Comparison of ENCODE assay signal across 7 cellular contexts in the genomic region with DNA sequence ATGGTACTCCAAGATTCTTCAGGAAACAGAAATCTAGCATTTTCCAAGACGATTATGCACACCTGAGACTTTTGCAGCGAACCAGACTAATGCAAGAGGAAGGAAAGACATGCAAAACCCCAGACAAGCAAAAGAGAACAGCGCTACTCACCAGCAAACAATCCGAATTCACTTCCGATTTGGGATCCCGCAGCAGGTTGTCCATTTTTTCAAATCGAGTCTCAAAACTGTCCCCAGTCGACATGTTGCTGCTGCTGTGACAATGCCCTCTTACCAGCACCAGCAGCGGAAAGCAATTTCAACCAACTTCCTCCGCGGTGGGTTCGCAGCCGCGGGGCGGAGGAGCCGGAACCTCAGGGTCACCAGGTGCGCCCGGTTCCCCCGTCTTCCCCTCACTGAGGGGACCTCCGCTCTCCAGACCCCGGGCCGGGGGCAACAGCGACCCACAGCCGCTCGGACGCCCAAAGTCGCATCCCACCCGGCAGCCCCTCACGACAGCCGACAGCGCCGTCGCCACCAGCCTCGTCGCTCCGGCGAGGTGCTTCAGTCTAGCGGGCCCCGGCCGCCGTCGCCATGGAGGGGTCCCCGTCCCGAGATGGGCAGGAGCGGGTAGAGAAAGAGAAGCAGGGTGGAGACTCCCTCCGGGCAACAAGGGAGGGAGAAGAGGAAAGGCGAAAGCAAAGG. TPM values are rescaled to one million over a fixed set of nuclear protein-coding genes. Genes with fewer than 3 reads are reported as not detected.
DNase-seq lines count a peak whose midpoint lies in the region; ATAC-seq lines count a peak whose summit lies in the region.

No MANE protein-coding gene starts in this region.

- H3K9me3 Mint-ChIP-seq in effector memory CD8-positive, alpha-beta T cell: no peaks in the 10 kb centered on the region

- DNase-seq in NCI-H2171 treated with DMSO at 0.1 percent for 48 hours (lab: John Stamatoyannopoulos, UW) (peak; percentile 52), mesenteric fat pad (ENCODE audit: low spot score) (peak; percentile 91)
- peak; percentile 22 to 47 for DNase-seq in activated CD8-positive, alpha-beta memory T cell treated with anti-CD3 and anti-CD28 coated beads for 1 hour (ENCODE audit: extremely low read depth in 1 of 2, low read depth in 1 of 2)
- peak; percentile 62 to 67 (median 65) for DNase-seq in effector memory CD8-positive, alpha-beta T cell
- DNase-seq in stimulated activated CD8-positive, alpha-beta memory T cell treated with anti-CD3 and anti-CD28 coated beads, Interleukin-2, amount 100 ng/mL, for 1 hour (ENCODE audit: low read depth in 2 of 2): peak; percentile 39 to 42

- H3K4me1 Mint-ChIP-seq in effector memory CD8-positive, alpha-beta T cell (ENCODE audit: low read depth in 2 of 2): peaks cover 20 to 21% of the 10 kb centered on the region in 2 donors

- H3K27me3 Mint-ChIP-seq in effector memory CD8-positive, alpha-beta T cell: no peaks in the 10 kb centered on the region

- H3K4me3 Mint-ChIP-seq in effector memory CD8-positive, alpha-beta T cell: no peak overlapping the region

- ATAC-seq in GM18519 (IDR thresholded peaks at IDR 0.05; ENCODE audit: low FRiP score, unreplicated experiment) (peak; percentile 11), HG02759 (IDR thresholded peaks at IDR 0.05; ENCODE audit: unreplicated experiment) (peak; percentile 30)
- ATAC-seq in effector memory CD8-positive, alpha-beta T cell (replicated peaks): peak; percentile 50

- peak overlapping the region; percentile 95 to 97 for H3K27ac Mint-ChIP-seq in effector memory CD8-positive, alpha-beta T cell

- peaks cover 22% of the 10 kb centered on the region for H3K36me3 Mint-ChIP-seq in effector memory CD8-positive, alpha-beta T cell (ENCODE audit: insufficient read depth)

RNA-seq across cellular contexts. Expression of gene ROCK1, which starts 0.8 kb away (rescaled TPM):
- 61.8 TPM for total RNA-seq in mesenteric fat pad

Comparison
In these comparisons a context has a peak if more than half of its experiments do, and no peak if none do; other contexts are left out.
1. Peak in every context shown above with its lines: DNase-seq and ATAC-seq.
2. DNase-seq: peak in every context shown above with its lines; median percentile 91 in mesenteric fat pad; 65 in effector memory CD8-positive, alpha-beta T cell; 52 in NCI-H2171 treated with DMSO at 0.1 percent for 48 hours; 40 in stimulated activated CD8-positive, alpha-beta memory T cell treated with anti-CD3 and anti-CD28 coated beads, Interleukin-2, amount 100 ng/mL, for 1 hour; 34 in activated CD8-positive, alpha-beta memory T cell treated with anti-CD3 and anti-CD28 coated beads for 1 hour.